In the genomic region with DNA sequence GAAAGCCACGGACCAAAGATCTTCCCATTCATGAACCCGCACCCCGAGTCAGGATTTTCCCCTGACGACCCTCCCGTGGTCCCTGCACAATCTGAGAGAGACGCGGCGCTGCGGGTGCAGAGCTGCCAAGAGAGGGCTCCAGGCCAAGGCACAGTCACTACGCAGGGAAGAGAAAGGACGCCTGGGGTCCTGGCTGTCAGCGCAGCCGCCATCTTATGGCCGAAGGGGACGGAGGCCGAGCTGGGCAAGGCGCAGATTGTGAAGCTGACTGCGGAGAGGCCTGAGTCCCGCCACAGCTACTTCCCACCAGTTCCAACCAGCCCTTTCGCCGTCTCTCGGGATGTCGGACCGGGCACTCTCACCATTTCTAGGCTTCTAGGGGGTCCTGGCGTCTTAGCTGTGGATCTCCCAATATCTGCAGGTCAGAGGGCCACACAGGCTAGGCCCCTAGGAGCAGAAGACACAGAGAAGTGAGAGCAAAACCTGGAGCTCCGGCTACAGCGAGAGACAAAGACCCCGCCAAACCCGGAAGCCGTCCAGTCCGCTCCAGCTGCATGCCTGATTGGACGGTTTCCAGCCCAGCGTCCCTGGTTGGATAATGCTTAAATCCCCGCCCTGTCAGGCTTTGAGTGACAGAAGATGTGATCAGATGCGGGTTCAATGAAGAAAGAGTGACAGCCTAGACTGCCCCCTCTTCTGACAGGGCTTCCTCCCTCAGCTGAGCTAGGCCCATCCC, we compare ENCODE assay signal across 1 cellular context.
TF ChIP-seq lines count a peak whose summit lies in the region.

A gene (minus strand): TSS at position 515 of the 736 bp plus-strand sequence. CDS start 150 bp downstream, at position 365.

TF ChIP-seq in K562, 482 proteins besides CTCF, POLR2A, EP300 and RAD21 (continued from another document and continues in another):
- TF ChIP-seq, protein P1, sequence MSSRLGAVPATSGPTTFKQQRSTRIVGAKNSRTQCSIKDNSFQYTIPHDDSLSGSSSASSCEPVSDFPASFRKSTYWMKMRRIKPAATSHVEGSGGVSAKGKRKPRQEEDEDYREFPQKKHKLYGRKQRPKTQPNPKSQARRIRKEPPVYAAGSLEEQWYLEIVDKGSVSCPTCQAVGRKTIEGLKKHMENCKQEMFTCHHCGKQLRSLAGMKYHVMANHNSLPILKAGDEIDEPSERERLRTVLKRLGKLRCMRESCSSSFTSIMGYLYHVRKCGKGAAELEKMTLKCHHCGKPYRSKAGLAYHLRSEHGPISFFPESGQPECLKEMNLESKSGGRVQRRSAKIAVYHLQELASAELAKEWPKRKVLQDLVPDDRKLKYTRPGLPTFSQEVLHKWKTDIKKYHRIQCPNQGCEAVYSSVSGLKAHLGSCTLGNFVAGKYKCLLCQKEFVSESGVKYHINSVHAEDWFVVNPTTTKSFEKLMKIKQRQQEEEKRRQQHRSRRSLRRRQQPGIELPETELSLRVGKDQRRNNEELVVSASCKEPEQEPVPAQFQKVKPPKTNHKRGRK (tag; IDR thresholded peaks at IDR 0.05) = no peak
- TF ChIP-seq KDM5B (IDR thresholded peaks at IDR 0.05; ENCODE audit: insufficient replicate concordance, low read depth, low read length) (peak; percentile 79), FOXK2 (conservative IDR thresholded peaks at IDR 0.05 in 1 of 2, IDR thresholded peaks at IDR 0.05 in 1 of 2; ENCODE audit: low read depth in 2 of 2) (no peak), NR2F6 (CRISPR knock-in tag; IDR thresholded peaks at IDR 0.05) (no peak), SAFB2 (IDR thresholded peaks at IDR 0.05; ENCODE audit: borderline replicate concordance, low read depth, low read length, severe bottlenecking) (no peak), PHTF2 (CRISPR knock-in tag; IDR thresholded peaks at IDR 0.05) (no peak), TARDBP (IDR thresholded peaks at IDR 0.05) (no peak), PHB2 (IDR thresholded peaks at IDR 0.05; ENCODE audit: low read depth) (no peak), MCM7 (IDR thresholded peaks at IDR 0.05) (no peak), NR2C2 (CRISPR knock-in tag; IDR thresholded peaks at IDR 0.05) (no peak), NR2C2 (tag; IDR thresholded peaks at IDR 0.05) (peak; percentile 55), RFX5 (IDR thresholded peaks at IDR 0.05; ENCODE audit: low read depth, low read length) (no peak), GATAD2A (IDR thresholded peaks at IDR 0.05) (no peak), HNRNPL (IDR thresholded peaks at IDR 0.05; ENCODE audit: low read depth, low read length) (no peak), BRF1 (IDR thresholded peaks at IDR 0.05; ENCODE audit: borderline replicate concordance, extremely low read depth, insufficient read length) (no peak), ERF (CRISPR knock-in tag; IDR thresholded peaks at IDR 0.05) (no peak), MTA1 (IDR thresholded peaks at IDR 0.05; ENCODE audit: borderline replicate concordance) (no peak), PCBP2 (IDR thresholded peaks at IDR 0.05; ENCODE audit: low read depth, low read length, poor library complexity, severe bottlenecking) (no peak), HMGN3 (IDR thresholded peaks at IDR 0.05; ENCODE audit: borderline replicate concordance, extremely low read depth, insufficient read length, low read depth, low read length) (no peak), MYBL2 (IDR thresholded peaks at IDR 0.05; ENCODE audit: low read depth) (no peak), MYBL2 (CRISPR knock-in tag; IDR thresholded peaks at IDR 0.05; ENCODE audit: borderline replicate concordance) (no peak), RHOXF2B (CRISPR knock-in tag; conservative IDR thresholded peaks at IDR 0.05) (no peak), ZNF79 (CRISPR knock-in tag; IDR thresholded peaks at IDR 0.05; ENCODE audit: low read depth) (no peak), MCM2 (IDR thresholded peaks at IDR 0.05; ENCODE audit: low read depth) (no peak), PRMT5 (CRISPR knock-in tag; IDR thresholded peaks at IDR 0.05) (no peak), MTF1 (CRISPR knock-in tag; IDR thresholded peaks at IDR 0.05; ENCODE audit: borderline replicate concordance) (no peak), EHMT2 (IDR thresholded peaks at IDR 0.05) (no peak), ZNF282 (CRISPR knock-in tag; IDR thresholded peaks at IDR 0.05) (no peak), TFAM (CRISPR knock-in tag; conservative IDR thresholded peaks at IDR 0.05) (no peak), FIP1L1 (IDR thresholded peaks at IDR 0.05; ENCODE audit: low read depth, low read length, poor library complexity, severe bottlenecking) (no peak), ZNF274 (IDR thresholded peaks at IDR 0.05; ENCODE audit: borderline replicate concordance, low read depth, low read length) (no peak), NBN (IDR thresholded peaks at IDR 0.05; ENCODE audit: low read depth) (no peak), ZNF143 (CRISPR knock-in tag; IDR thresholded peaks at IDR 0.05) (no peak), TBP (optimal IDR thresholded peaks at IDR 0.05; ENCODE audit: low read depth, low read length) (peak; percentile 79), TAL1 (IDR thresholded peaks at IDR 0.05) (no peak), GTF2F1 (IDR thresholded peaks at IDR 0.05; ENCODE audit: low read depth, low read length) (no peak), HDAC3 (IDR thresholded peaks at IDR 0.05; ENCODE audit: borderline replicate concordance, partially characterized antibody) (no peak), ATF1 (CRISPR knock-in tag; IDR thresholded peaks at IDR 0.05) (no peak), ATF1 (tag; IDR thresholded peaks at IDR 0.05) (peak; percentile 57), HDAC2 (IDR thresholded peaks at IDR 0.05) (no peak), CHD2 (IDR thresholded peaks at IDR 0.05; ENCODE audit: low read depth, low read length) (no peak; the same call in 1 of the 2 replicates), CC2D1A (IDR thresholded peaks at IDR 0.05) (peak; percentile 81), HLTF (IDR thresholded peaks at IDR 0.05) (no peak), RBM22 (IDR thresholded peaks at IDR 0.05; ENCODE audit: low read depth, low read length, poor library complexity, severe bottlenecking) (no peak)
- TF ChIP-seq, protein P2, sequence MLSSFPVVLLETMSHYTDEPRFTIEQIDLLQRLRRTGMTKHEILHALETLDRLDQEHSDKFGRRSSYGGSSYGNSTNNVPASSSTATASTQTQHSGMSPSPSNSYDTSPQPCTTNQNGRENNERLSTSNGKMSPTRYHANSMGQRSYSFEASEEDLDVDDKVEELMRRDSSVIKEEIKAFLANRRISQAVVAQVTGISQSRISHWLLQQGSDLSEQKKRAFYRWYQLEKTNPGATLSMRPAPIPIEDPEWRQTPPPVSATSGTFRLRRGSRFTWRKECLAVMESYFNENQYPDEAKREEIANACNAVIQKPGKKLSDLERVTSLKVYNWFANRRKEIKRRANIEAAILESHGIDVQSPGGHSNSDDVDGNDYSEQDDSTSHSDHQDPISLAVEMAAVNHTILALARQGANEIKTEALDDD (IDR thresholded peaks at IDR 0.05) = no peak
- TF ChIP-seq, protein P3, sequence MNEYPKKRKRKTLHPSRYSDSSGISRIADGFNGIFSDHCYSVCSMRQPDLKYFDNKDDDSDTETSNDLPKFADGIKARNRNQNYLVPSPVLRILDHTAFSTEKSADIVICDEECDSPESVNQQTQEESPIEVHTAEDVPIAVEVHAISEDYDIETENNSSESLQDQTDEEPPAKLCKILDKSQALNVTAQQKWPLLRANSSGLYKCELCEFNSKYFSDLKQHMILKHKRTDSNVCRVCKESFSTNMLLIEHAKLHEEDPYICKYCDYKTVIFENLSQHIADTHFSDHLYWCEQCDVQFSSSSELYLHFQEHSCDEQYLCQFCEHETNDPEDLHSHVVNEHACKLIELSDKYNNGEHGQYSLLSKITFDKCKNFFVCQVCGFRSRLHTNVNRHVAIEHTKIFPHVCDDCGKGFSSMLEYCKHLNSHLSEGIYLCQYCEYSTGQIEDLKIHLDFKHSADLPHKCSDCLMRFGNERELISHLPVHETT (CRISPR knock-in tag; conservative IDR thresholded peaks at IDR 0.05 in 1 of 2, IDR thresholded peaks at IDR 0.05 in 1 of 2) = no peak
- TF ChIP-seq, protein P4, sequence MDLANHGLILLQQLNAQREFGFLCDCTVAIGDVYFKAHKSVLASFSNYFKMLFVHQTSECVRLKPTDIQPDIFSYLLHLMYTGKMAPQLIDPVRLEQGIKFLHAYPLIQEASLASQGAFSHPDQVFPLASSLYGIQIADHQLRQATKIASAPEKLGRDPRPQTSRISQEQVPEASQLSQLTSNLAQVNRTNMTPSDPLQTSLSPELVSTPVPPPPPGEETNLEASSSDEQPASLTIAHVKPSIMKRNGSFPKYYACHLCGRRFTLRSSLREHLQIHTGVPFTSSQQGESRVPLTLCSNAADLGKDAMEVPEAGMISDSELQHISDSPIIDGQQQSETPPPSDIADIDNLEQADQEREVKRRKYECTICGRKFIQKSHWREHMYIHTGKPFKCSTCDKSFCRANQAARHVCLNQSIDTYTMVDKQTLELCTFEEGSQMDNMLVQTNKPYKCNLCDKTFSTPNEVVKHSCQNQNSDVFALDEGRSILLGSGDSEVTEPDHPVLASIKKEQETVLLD (IDR thresholded peaks at IDR 0.05) = no peak
- TF ChIP-seq, protein P5, sequence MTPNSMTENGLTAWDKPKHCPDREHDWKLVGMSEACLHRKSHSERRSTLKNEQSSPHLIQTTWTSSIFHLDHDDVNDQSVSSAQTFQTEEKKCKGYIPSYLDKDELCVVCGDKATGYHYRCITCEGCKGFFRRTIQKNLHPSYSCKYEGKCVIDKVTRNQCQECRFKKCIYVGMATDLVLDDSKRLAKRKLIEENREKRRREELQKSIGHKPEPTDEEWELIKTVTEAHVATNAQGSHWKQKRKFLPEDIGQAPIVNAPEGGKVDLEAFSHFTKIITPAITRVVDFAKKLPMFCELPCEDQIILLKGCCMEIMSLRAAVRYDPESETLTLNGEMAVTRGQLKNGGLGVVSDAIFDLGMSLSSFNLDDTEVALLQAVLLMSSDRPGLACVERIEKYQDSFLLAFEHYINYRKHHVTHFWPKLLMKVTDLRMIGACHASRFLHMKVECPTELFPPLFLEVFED (CRISPR knock-in tag; conservative IDR thresholded peaks at IDR 0.05) = no peak
- TF ChIP-seq, protein P6, sequence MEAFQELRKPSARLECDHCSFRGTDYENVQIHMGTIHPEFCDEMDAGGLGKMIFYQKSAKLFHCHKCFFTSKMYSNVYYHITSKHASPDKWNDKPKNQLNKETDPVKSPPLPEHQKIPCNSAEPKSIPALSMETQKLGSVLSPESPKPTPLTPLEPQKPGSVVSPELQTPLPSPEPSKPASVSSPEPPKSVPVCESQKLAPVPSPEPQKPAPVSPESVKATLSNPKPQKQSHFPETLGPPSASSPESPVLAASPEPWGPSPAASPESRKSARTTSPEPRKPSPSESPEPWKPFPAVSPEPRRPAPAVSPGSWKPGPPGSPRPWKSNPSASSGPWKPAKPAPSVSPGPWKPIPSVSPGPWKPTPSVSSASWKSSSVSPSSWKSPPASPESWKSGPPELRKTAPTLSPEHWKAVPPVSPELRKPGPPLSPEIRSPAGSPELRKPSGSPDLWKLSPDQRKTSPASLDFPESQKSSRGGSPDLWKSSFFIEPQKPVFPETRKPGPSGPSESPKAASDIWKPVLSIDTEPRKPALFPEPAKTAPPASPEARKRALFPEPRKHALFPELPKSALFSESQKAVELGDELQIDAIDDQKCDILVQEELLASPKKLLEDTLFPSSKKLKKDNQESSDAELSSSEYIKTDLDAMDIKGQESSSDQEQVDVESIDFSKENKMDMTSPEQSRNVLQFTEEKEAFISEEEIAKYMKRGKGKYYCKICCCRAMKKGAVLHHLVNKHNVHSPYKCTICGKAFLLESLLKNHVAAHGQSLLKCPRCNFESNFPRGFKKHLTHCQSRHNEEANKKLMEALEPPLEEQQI (IDR thresholded peaks at IDR 0.05) = peak; percentile 68
- TF ChIP-seq, protein P7, sequence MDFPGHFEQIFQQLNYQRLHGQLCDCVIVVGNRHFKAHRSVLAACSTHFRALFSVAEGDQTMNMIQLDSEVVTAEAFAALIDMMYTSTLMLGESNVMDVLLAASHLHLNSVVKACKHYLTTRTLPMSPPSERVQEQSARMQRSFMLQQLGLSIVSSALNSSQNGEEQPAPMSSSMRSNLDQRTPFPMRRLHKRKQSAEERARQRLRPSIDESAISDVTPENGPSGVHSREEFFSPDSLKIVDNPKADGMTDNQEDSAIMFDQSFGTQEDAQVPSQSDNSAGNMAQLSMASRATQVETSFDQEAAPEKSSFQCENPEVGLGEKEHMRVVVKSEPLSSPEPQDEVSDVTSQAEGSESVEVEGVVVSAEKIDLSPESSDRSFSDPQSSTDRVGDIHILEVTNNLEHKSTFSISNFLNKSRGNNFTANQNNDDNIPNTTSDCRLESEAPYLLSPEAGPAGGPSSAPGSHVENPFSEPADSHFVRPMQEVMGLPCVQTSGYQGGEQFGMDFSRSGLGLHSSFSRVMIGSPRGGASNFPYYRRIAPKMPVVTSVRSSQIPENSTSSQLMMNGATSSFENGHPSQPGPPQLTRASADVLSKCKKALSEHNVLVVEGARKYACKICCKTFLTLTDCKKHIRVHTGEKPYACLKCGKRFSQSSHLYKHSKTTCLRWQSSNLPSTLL (IDR thresholded peaks at IDR 0.05) = no peak
- TF ChIP-seq, protein P8, sequence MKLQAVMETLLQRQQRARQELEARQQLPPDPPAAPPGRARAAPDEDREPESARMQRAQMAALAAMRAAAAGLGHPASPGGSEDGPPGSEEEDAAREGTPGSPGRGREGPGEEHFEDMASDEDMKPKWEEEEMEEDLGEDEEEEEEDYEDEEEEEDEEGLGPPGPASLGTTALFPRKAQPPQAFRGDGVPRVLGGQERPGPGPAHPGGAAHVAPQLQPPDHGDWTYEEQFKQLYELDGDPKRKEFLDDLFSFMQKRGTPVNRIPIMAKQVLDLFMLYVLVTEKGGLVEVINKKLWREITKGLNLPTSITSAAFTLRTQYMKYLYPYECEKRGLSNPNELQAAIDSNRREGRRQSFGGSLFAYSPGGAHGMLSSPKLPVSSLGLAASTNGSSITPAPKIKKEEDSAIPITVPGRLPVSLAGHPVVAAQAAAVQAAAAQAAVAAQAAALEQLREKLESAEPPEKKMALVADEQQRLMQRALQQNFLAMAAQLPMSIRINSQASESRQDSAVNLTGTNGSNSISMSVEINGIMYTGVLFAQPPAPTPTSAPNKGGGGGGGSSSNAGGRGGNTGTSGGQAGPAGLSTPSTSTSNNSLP (IDR thresholded peaks at IDR 0.05; ENCODE audit: borderline replicate concordance, low read depth, low read length) = no peak
- TF ChIP-seq, protein P9, sequence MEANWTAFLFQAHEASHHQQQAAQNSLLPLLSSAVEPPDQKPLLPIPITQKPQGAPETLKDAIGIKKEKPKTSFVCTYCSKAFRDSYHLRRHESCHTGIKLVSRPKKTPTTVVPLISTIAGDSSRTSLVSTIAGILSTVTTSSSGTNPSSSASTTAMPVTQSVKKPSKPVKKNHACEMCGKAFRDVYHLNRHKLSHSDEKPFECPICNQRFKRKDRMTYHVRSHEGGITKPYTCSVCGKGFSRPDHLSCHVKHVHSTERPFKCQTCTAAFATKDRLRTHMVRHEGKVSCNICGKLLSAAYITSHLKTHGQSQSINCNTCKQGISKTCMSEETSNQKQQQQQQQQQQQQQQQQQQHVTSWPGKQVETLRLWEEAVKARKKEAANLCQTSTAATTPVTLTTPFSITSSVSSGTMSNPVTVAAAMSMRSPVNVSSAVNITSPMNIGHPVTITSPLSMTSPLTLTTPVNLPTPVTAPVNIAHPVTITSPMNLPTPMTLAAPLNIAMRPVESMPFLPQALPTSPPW (CRISPR knock-in tag; IDR thresholded peaks at IDR 0.05) = no peak
- TF ChIP-seq, protein P10, sequence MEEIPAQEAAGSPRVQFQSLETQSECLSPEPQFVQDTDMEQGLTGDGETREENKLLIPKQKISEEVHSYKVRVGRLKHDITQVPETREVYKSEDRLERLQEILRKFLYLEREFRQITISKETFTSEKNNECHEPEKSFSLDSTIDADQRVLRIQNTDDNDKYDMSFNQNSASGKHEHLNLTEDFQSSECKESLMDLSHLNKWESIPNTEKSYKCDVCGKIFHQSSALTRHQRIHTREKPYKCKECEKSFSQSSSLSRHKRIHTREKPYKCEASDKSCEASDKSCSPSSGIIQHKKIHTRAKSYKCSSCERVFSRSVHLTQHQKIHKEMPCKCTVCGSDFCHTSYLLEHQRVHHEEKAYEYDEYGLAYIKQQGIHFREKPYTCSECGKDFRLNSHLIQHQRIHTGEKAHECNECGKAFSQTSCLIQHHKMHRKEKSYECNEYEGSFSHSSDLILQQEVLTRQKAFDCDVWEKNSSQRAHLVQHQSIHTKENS (CRISPR knock-in tag; IDR thresholded peaks at IDR 0.05) = no peak
